Comparison of ENCODE assay signal across 19 cellular contexts in the genomic region with DNA sequence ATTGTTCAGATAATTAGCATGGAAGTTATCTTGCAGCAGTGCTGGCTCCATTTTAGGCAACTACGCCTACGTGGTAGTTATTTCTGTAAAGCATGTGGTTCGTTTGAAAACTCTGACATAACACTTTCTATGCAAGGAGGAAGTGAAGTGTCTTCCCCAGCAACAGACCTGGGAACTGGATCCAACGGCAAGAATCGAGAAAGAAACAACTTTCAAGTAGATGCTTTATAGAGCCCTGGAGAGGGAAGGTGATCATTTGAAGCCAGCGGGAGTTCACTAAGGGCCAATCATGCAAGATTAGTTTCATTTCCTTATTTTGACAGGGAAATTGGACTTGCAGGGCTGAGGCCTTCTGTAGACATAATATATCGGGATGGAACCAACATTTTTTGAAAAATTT.
DNase-seq lines count a peak whose midpoint lies in the region; ATAC-seq and TF ChIP-seq lines count a peak whose summit lies in the region.
"Had no signal": no experiment of that assay in that cellular context is flagged by ENCODE, and none has a peak within 500 bp of the region (broad histone marks: within the 10 kb centered on the region; RNA-seq: fewer than 3 reads in every experiment).

No MANE protein-coding gene starts in this region.

- POLR2A ChIA-PET in MCF 10A (lab: Yijun Ruan, JAX), result no interaction called here

- no peak overlapping the region for H3K4me3 Mint-ChIP-seq in MCF 10A (ENCODE audit: unreplicated experiment)
- H3K4me3 Mint-ChIP-seq: central memory CD8-positive, alpha-beta T cell had no signal

- BruUV-seq in MCF 10A (replicated peaks; lab: Mats Ljungman, UMichigan), result no TSS peak

- CTCF ChIA-PET in MCF 10A (lab: Yijun Ruan, JAX), result no interaction called here

- H3K27me3 ChIP-seq in breast epithelium (no peaks in the 10 kb centered on the region), lower lobe of right lung (ENCODE audit: low read depth) (no peaks in the 10 kb centered on the region), stomach smooth muscle (ENCODE audit: control insufficient read depth in 1 of 2, insufficient read depth in 2 of 2, low read length in 2 of 2) (peaks cover 3 to 4% of the 10 kb centered on the region in 2 donors)
- H3K27me3 ChIP-seq: adrenal gland, ovary, tibial nerve had no signal

- H3K9me3 Mint-ChIP-seq in MCF 10A (ENCODE audit: unreplicated experiment), result peaks cover 16% of the 10 kb centered on the region
- H3K9me3 Mint-ChIP-seq: central memory CD8-positive, alpha-beta T cell had no signal

- ATAC-seq in lower lobe of right lung (peak; percentile 62 to 80), HG03460 (IDR thresholded peaks at IDR 0.05; ENCODE audit: unreplicated experiment) (no peak)

- H3K27ac ChIP-seq in breast epithelium (peak overlapping the region; percentile 35 to 39), lower lobe of right lung (no peak overlapping the region), stomach smooth muscle (ENCODE audit: low read length) (peak overlapping the region; percentile 18)
- H3K27ac ChIP-seq: C4-2B, ovary, spleen had no signal

- no peaks in the 10 kb centered on the region for H3K27me3 Mint-ChIP-seq in MCF 10A (ENCODE audit: insufficient read depth, unreplicated experiment)

- TF ChIP-seq CTCF in breast epithelium (IDR thresholded peaks at IDR 0.05) (no peak), MCF 10A (IDR thresholded peaks at IDR 0.05; ENCODE audit: unreplicated experiment) (no peak), lower lobe of right lung (IDR thresholded peaks at IDR 0.05) (no peak)

- H3K4me1 ChIP-seq in breast epithelium (no peaks in the 10 kb centered on the region), lower lobe of right lung (no peaks in the 10 kb centered on the region), stomach smooth muscle (ENCODE audit: control insufficient read depth, insufficient read depth, low read length) (no peaks in the 10 kb centered on the region)
- H3K4me1 ChIP-seq: adrenal gland, spleen had no signal

- H3K9ac ChIP-seq in stomach smooth muscle (ENCODE audit: low read length in 2 of 2), result no peak overlapping the region

- H3K27ac Mint-ChIP-seq in MCF 10A (ENCODE audit: low read depth, unreplicated experiment), result no peak overlapping the region

- intact Hi-C loops in breast epithelium (cut with DNase I; ENCODE audit: low total_unique reads) (no loop called here), MCF 10A (cut with micrococcal nuclease) (no loop called here), lower lobe of right lung (cut with DNase I) (no loop called here)

- DNase-seq in breast epithelium (ENCODE audit: low spot score in 2 of 2), result no peak
- no peak for DNase-seq in MCF 10A (ENCODE audit: unreplicated experiment)
- peak; percentile 96 for DNase-seq in SIG-M5 treated with dmso at 0.1 percent for 504 hours (lab: John Stamatoyannopoulos, UW; ENCODE audit: unreplicated experiment)
- DNase-seq in lower lobe of right lung, result no peak
- DNase-seq in AML-193 (lab: John Stamatoyannopoulos, UW), result no peak
- no peak for DNase-seq in H4 (ENCODE audit: low spot score)
- DNase-seq: 8988T; activated CD4-positive, alpha-beta T cell treated with anti-CD3 and anti-CD28 coated beads for 1 hour; activated effector memory CD4-positive, alpha-beta T cell treated with anti-CD3 and anti-CD28 coated beads, Interleukin-2, amount 50 U/mL, for 16 hours; Kasumi-1; ovary; SHP77 treated with DMSO at 0.1 percent for 48 hours; spleen had no signal

- H3K4me1 Mint-ChIP-seq in MCF 10A (ENCODE audit: insufficient read depth, unreplicated experiment), result peaks cover 15% of the 10 kb centered on the region
- H3K4me1 Mint-ChIP-seq: central memory CD8-positive, alpha-beta T cell had no signal

- H3K36me3 Mint-ChIP-seq in MCF 10A (ENCODE audit: insufficient read depth, unreplicated experiment), result peaks cover 6% of the 10 kb centered on the region

- H3K4me3 ChIP-seq in breast epithelium, result no peak overlapping the region
- H3K4me3 ChIP-seq in lower lobe of right lung, result no peak overlapping the region
- H3K4me3 ChIP-seq in stomach smooth muscle (ENCODE audit: low read length in 2 of 2), result no peak overlapping the region
- H3K4me3 ChIP-seq: adrenal gland, ovary, spleen, tibial nerve had no signal

- H3K9me3 ChIP-seq in breast epithelium (no peaks in the 10 kb centered on the region), lower lobe of right lung (no peaks in the 10 kb centered on the region), stomach smooth muscle (ENCODE audit: control insufficient read depth in 2 of 2, low read length in 2 of 2) (peaks cover 3 to 6% of the 10 kb centered on the region in 2 donors)
- H3K9me3 ChIP-seq: adrenal gland, ovary had no signal

- H3K36me3 ChIP-seq in breast epithelium (no peaks in the 10 kb centered on the region), lower lobe of right lung (no peaks in the 10 kb centered on the region), stomach smooth muscle (ENCODE audit: control insufficient read depth in 2 of 2, insufficient read depth in 2 of 2, low read length in 2 of 2) (no peaks in the 10 kb centered on the region)
- H3K36me3 ChIP-seq: adrenal gland, ovary, spleen, tibial nerve had no signal

- TF ChIP-seq POLR2A in breast epithelium (IDR thresholded peaks at IDR 0.05), result no peak
